ENCODE assay signal across 8 cellular contexts in the genomic region with DNA sequence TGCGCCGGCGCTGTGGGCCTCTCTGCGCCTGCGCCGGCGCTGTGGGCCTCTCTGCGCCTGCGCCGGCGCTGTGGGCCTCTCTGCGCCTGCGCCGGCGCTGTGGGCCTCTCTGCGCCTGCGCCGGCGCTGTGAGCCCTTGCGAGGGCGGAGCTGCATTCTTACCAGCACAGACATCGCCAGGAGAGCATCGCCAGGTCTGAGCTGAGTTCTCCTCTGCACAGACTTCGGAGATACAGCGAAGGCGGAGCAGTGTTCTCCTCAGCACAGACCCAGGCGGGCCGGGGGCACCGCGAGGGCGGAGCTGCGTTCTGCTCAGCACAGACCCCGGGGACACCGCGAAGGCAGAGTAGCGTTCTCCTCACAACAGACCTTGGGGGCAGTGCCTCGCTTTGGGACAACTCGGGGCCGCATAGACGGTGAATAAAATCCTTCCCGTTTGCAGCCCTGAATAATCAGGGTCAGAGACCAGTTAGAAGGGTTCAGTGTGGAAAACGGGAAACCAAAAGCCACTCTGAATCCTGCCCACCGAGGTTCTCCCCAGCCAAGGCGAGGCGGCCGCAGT.
DNase-seq lines count a peak whose midpoint lies in the region; ATAC-seq and TF ChIP-seq lines count a peak whose summit lies in the region.
"Not testable (repeated sequence)": the region's sequence is repeated elsewhere in the genome, so short reads cannot be mapped to it uniquely, and the experiment has no call there.

No MANE protein-coding gene starts in this region.

- in situ Hi-C loops in astrocyte of the spinal cord (cut with HindIII; ENCODE audit: low sequenced_read_pairs): not testable (repeated sequence)

- not testable (repeated sequence) for H3K4me1 Mint-ChIP-seq in CD14-positive monocyte

- DNase-seq in CD14-positive monocyte (ENCODE audit: low spot score): peak; percentile 49
- DNase-seq in RWPE2 (ENCODE audit: low spot score); astrocyte of the spinal cord (ENCODE audit: low read depth, low spot score); thoracic aorta (ENCODE audit: low spot score): not testable (repeated sequence)
- DNase-seq in activated T-cell treated with anti-CD3 and anti-CD28 coated beads for 48 hours (ENCODE audit: low read depth): peak; percentile 7
- DNase-seq in germinal center (ENCODE audit: low spot score): peak; percentile 7
- DNase-seq in trophoblast cell: peak; percentile 66 to 72

- H2BK120ac ChIP-seq in trophoblast cell (ENCODE audit: insufficient read depth, low read length, poor library complexity): not testable (repeated sequence)

- H2BK5ac ChIP-seq in trophoblast cell (ENCODE audit: low read depth, low read length, poor library complexity): not testable (repeated sequence)

- H3K79me2 ChIP-seq in trophoblast cell (ENCODE audit: control insufficient read depth, insufficient read depth, low read length, poor library complexity): not testable (repeated sequence)

- H3K27ac Mint-ChIP-seq in CD14-positive monocyte: not testable (repeated sequence)

- not testable (repeated sequence) for H3K9me3 ChIP-seq in RWPE2 (ENCODE audit: severe bottlenecking); thoracic aorta
- H3K9me3 ChIP-seq in trophoblast cell (ENCODE audit: insufficient read depth, low read depth, low read length): peaks cover 27% of the 10 kb centered on the region

- H4K8ac ChIP-seq in trophoblast cell (ENCODE audit: low read depth, low read length): not testable (repeated sequence)

- TF ChIP-seq CTCF in CD14-positive monocyte (IDR thresholded peaks at IDR 0.05); RWPE2 (IDR thresholded peaks at IDR 0.05; ENCODE audit: poor library complexity, severe bottlenecking); astrocyte of the spinal cord (IDR thresholded peaks at IDR 0.05; ENCODE audit: low read depth, low read length); thoracic aorta (IDR thresholded peaks at IDR 0.05): not testable (repeated sequence)

- not testable (repeated sequence) for H3K36me3 ChIP-seq in RWPE2 (ENCODE audit: low read depth); trophoblast cell (ENCODE audit: control insufficient read depth in 1 of 2, insufficient read depth in 2 of 2, low read length in 2 of 2); thoracic aorta

- H3K27ac ChIP-seq in RWPE2 (ENCODE audit: poor library complexity, severe bottlenecking); trophoblast cell (ENCODE audit: low read depth, low read length); thoracic aorta: not testable (repeated sequence)

- H3K4me3 ChIP-seq in RWPE2 (ENCODE audit: severe bottlenecking) (peak overlapping the region; percentile 67), astrocyte of the spinal cord (ENCODE audit: low read depth, low read length) (peak overlapping the region; percentile 22), thoracic aorta (peak overlapping the region; percentile 64)
- not testable (repeated sequence) for H3K4me3 ChIP-seq in trophoblast cell (ENCODE audit: low read depth, low read length)

- WGBS in trophoblast cell (ENCODE audit: extremely low coverage, insufficient coverage, insufficient read length): no CpG with 5 or more reads among the region's 46 CpGs

- intact Hi-C loops in CD14-positive monocyte (cut with micrococcal nuclease): not testable (repeated sequence)

- not testable (repeated sequence) for H3K23ac ChIP-seq in trophoblast cell (ENCODE audit: low read length)

- H3K36me3 Mint-ChIP-seq in CD14-positive monocyte: not testable (repeated sequence)

- peaks cover 24 to 56% (median 40%) of the 10 kb centered on the region in 7 donors for H3K9me3 Mint-ChIP-seq in CD14-positive monocyte

- not testable (repeated sequence) for H2AFZ ChIP-seq in trophoblast cell (ENCODE audit: insufficient read depth, low read length, poor library complexity)

- H3K4me3 Mint-ChIP-seq in CD14-positive monocyte: peak overlapping the region; percentile 15 to 72

- H3K4me1 ChIP-seq in RWPE2 (ENCODE audit: insufficient read depth, poor library complexity, severe bottlenecking); trophoblast cell (ENCODE audit: control insufficient read depth in 1 of 2, insufficient read depth in 2 of 2, low read length in 2 of 2); thoracic aorta (ENCODE audit: control insufficient read depth in 1 of 2, low read depth in 2 of 2): not testable (repeated sequence)

- H3K18ac ChIP-seq in trophoblast cell (ENCODE audit: low read length): not testable (repeated sequence)

- H4K91ac ChIP-seq in trophoblast cell (ENCODE audit: low read depth, low read length): not testable (repeated sequence)

- not testable (repeated sequence) for H2AK5ac ChIP-seq in trophoblast cell (ENCODE audit: low read length)

- H3K9ac ChIP-seq in trophoblast cell (ENCODE audit: low read length): not testable (repeated sequence)

- not testable (repeated sequence) for H3K27me3 Mint-ChIP-seq in CD14-positive monocyte (ENCODE audit: low read depth in 3 of 3)

- H4K12ac ChIP-seq in trophoblast cell (ENCODE audit: low read depth, low read length): not testable (repeated sequence)

- not testable (repeated sequence) for H3K14ac ChIP-seq in trophoblast cell (ENCODE audit: low read length)

- H3K79me1 ChIP-seq in trophoblast cell (ENCODE audit: low read length): not testable (repeated sequence)

- not testable (repeated sequence) for H2BK12ac ChIP-seq in trophoblast cell (ENCODE audit: low read length)

- H3K4ac ChIP-seq in trophoblast cell (ENCODE audit: low read depth, low read length): not testable (repeated sequence)

- peak; percentile 63 for ATAC-seq in GM19455 (IDR thresholded peaks at IDR 0.05; ENCODE audit: unreplicated experiment)
- ATAC-seq in RWPE2 (ENCODE audit: low read depth): peak; percentile 83
- ATAC-seq in thoracic aorta (ENCODE audit: insufficient number of reproducible peaks, low FRiP score, low read depth): not testable (repeated sequence)

- not testable (repeated sequence) for H3K4me2 ChIP-seq in trophoblast cell (ENCODE audit: low read length)

- not testable (repeated sequence) for H3K27me3 ChIP-seq in RWPE2 (ENCODE audit: insufficient read depth, poor library complexity, severe bottlenecking); trophoblast cell (ENCODE audit: insufficient read depth, low read length); thoracic aorta (replicated peaks; ENCODE audit: insufficient read depth)
